Comparison of ENCODE assay signal across 18 cellular contexts in the genomic region with DNA sequence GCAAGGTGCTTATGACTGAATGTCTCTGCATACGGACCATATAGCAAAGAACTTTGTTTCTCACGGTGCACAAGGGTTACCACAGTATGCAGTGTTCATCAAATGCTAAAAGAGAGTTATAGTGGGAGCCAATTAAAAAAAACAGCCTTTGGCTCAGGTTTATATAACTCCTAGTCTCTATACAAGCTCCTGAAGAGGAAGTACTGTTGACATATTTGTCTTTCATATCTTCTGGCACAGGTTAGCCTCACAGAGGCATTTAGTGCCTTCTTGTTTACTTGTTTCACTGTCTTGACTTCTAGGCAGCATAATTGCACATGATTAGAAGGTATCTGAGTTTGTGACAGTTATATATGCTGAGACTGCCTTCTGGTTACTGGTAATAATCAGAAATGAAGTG.
A peak's percentile ranks its signal among the peaks of the same experiment; 100 is the strongest.
DNase-seq lines count a peak whose midpoint lies in the region; ATAC-seq, FAIRE-seq and TF ChIP-seq lines count a peak whose summit lies in the region.
"Had no signal": no experiment of that assay in that cellular context is flagged by ENCODE, and none has a peak within 500 bp of the region (broad histone marks: within the 10 kb centered on the region; RNA-seq: fewer than 3 reads in every experiment).

No MANE protein-coding gene starts in this region.

- no peak overlapping the region for H4K91ac ChIP-seq in H1 (replicated peaks; ENCODE audit: insufficient read length, low read length)

- H2BK15ac ChIP-seq in H1 (ENCODE audit: low read length): no peak overlapping the region

- H3K14ac ChIP-seq in H1 (ENCODE audit: insufficient read length): no peak overlapping the region

- no peak overlapping the region for H2AK5ac ChIP-seq in H1 (ENCODE audit: low read depth, low read length)

- no peaks in the 10 kb centered on the region for H3K27me3 ChIP-seq in H1 (replicated peaks in 1 of 4; ENCODE audit: control insufficient read depth in 3 of 4, extremely low read depth in 1 of 4, insufficient read depth in 3 of 4, low read length in 3 of 4)
- H3K27me3 ChIP-seq in pancreas: peaks cover 0 to 8% (median 2%) of the 10 kb centered on the region in 4 donors

- H2AFZ ChIP-seq in H1 (ENCODE audit: low read length): no peak overlapping the region

- CTCF ChIA-PET in H1 (lab: Charles Lee; ENCODE audit: partially characterized antibody): no interaction called here

- no peaks in the 10 kb centered on the region for H3K9me3 ChIP-seq in H1 (ENCODE audit: insufficient read depth in 2 of 2, low read depth in 1 of 2, low read length in 1 of 2)
- no peaks in the 10 kb centered on the region for H3K9me3 ChIP-seq in pancreas
- H3K9me3 ChIP-seq: BLaER1 had no signal

- no peaks in the 10 kb centered on the region for H4K20me1 ChIP-seq in H1 (replicated peaks in 1 of 2; ENCODE audit: control insufficient read depth in 1 of 2, insufficient read depth in 2 of 2, low read length in 2 of 2)
- H4K20me1 ChIP-seq: BLaER1 had no signal

- H4K5ac ChIP-seq in H1 (ENCODE audit: insufficient read length, low read depth, low read length): no peak overlapping the region

- no peak overlapping the region for H2BK12ac ChIP-seq in H1 (ENCODE audit: low read depth, low read length)

- FAIRE-seq in H1 (lab: Jason Lieb, UNC): no peak
- peak; percentile 26 for FAIRE-seq in pancreas (lab: Jason Lieb, UNC)
- FAIRE-seq: G401.6, GM12891, HepG2, HTR-8/SVneo had no signal

- no peak overlapping the region for H3K4ac ChIP-seq in H1 (replicated peaks; ENCODE audit: insufficient read length, low read depth, low read length)

- 78% methylated on average over 2 of the region's 2 CpGs; no CpG with 5 or more reads in 1 of the 2 experiments for WGBS in H1 (ENCODE audit: extremely low coverage in 1 of 2, insufficient coverage in 1 of 2, insufficient read length in 1 of 2, insufficient replicate concordance in 2 of 2, low coverage in 1 of 2, low lambda C conversion rate in 2 of 2, missing lambda C conversion rate in 1 of 2), 2 experiments
- 16 to 25% methylated on average over 2 of the region's 2 CpGs for WGBS in pancreas, 2 donors

- no peak overlapping the region for H3K4me3 ChIP-seq in H1 (ENCODE audit: extremely low read depth in 1 of 4, insufficient read depth in 2 of 4, low read depth in 3 of 4, low read length in 4 of 4)
- H3K4me3 ChIP-seq in pancreas: no peak overlapping the region
- H3K4me3 ChIP-seq: BLaER1 had no signal

- no peak for TF ChIP-seq POLR2A in H1 (IDR thresholded peaks at IDR 0.05; ENCODE audit: control extremely low read depth in 1 of 2, low read depth in 2 of 2, low read length in 2 of 2)

- no peak for TF ChIP-seq CTCF in H1 (IDR thresholded peaks at IDR 0.05; ENCODE audit: control extremely low read depth in 1 of 3, insufficient read depth in 1 of 3, low read depth in 1 of 3, low read length in 3 of 3)
- no peak for TF ChIP-seq CTCF in pancreas (IDR thresholded peaks at IDR 0.05)

- no peak overlapping the region for H3K4me2 ChIP-seq in H1 (ENCODE audit: insufficient read depth in 1 of 2, low read depth in 2 of 2, low read length in 2 of 2)
- H3K4me2 ChIP-seq: BLaER1 had no signal

- H3K18ac ChIP-seq in H1 (ENCODE audit: extremely low read depth, low read length): no peak overlapping the region

- no peaks in the 10 kb centered on the region for H3K79me1 ChIP-seq in H1 (ENCODE audit: low read depth, low read length)

- no peaks in the 10 kb centered on the region for H3K36me3 ChIP-seq in H1 (ENCODE audit: control insufficient read depth in 2 of 4, insufficient read depth in 4 of 4, low read length in 3 of 4)
- H3K36me3 ChIP-seq in pancreas: no peaks in the 10 kb centered on the region
- H3K36me3 ChIP-seq: BLaER1 had no signal

- H2BK5ac ChIP-seq in H1 (ENCODE audit: low read depth, low read length): no peak overlapping the region

- H3K56ac ChIP-seq in H1 (replicated peaks; ENCODE audit: insufficient read length, low read depth, low read length): peak overlapping the region; percentile 46

- POLR2A ChIA-PET in H1 (lab: Charles Lee; ENCODE audit: partially characterized antibody): no interaction called here

- intact Hi-C loops in pancreas (cut with DNase I): no loop called here

- no peak for TF ChIP-seq RAD21 in H1 (IDR thresholded peaks at IDR 0.05 in 1 of 2, conservative IDR thresholded peaks at IDR 0.05 in 1 of 2; ENCODE audit: low read depth in 2 of 2, low read length in 2 of 2)

- no peak overlapping the region for H3K9ac ChIP-seq in H1 (replicated peaks in 1 of 4; ENCODE audit: extremely low read depth in 1 of 4, low read depth in 3 of 4, low read length in 3 of 4)
- H3K9ac ChIP-seq: BLaER1 had no signal

- no peaks in the 10 kb centered on the region for H3K23me2 ChIP-seq in H1 (ENCODE audit: low read depth, low read length)

- H3K4me1 ChIP-seq in H1 (replicated peaks in 1 of 4; ENCODE audit: control insufficient read depth in 3 of 4, insufficient read depth in 4 of 4, low read length in 3 of 4): no peaks in the 10 kb centered on the region
- no peaks in the 10 kb centered on the region for H3K4me1 ChIP-seq in pancreas
- H3K4me1 ChIP-seq: BLaER1 had no signal

- no peak overlapping the region for H2BK120ac ChIP-seq in H1 (replicated peaks; ENCODE audit: low read depth, low read length)

- H3K27ac ChIP-seq in H1 (ENCODE audit: low read depth, low read length) (no peak overlapping the region), pancreas (no peak overlapping the region)
- H3K27ac ChIP-seq: BLaER1 had no signal

- no peak for TF ChIP-seq EP300 in H1 (IDR thresholded peaks at IDR 0.05; ENCODE audit: borderline replicate concordance in 1 of 2, low read depth in 2 of 2, low read length in 2 of 2)

- H3K23ac ChIP-seq in H1 (ENCODE audit: insufficient read length): no peak overlapping the region

- DNase-seq in DMS53 (lab: John Stamatoyannopoulos, UW): peak; percentile 7
- DNase-seq in H1 (ENCODE audit: low read depth in 1 of 2, low spot score in 2 of 2): no peak
- DNase-seq in pancreas: no peak
- no peak for DNase-seq in inferior parietal cortex (ENCODE audit: extremely low spot score)
- DNase-seq in stimulated activated CD4-positive, alpha-beta T cell treated with anti-CD3 and anti-CD28 coated beads, Interleukin-1b, Interleukin-23, amount 100 ng/mL, for 48 hours: no peak
- DNase-seq: AML-193; CD4-positive, CD25-positive, alpha-beta regulatory T cell; DMS 273 treated with DMSO at 0.1 percent for 48 hours; DMS79 treated with DMSO at 0.1 percent for 48 hours; EL; HCEC 1CT; HFFc6 had no signal

- no peak overlapping the region for H2BK20ac ChIP-seq in H1 (ENCODE audit: low read length)

- ATAC-seq in pancreas: peak in 3 of 4 donors; percentile 59 to 76 (median 74)
- ATAC-seq in HG03521 (IDR thresholded peaks at IDR 0.05; ENCODE audit: unreplicated experiment): no peak
- ATAC-seq: HepG2 had no signal

- no peak overlapping the region for H4K8ac ChIP-seq in H1 (ENCODE audit: extremely low read depth, insufficient read depth, low read length)

- no peaks in the 10 kb centered on the region for H3K79me2 ChIP-seq in H1 (ENCODE audit: control insufficient read depth in 1 of 2, insufficient read depth in 2 of 2, low read length in 2 of 2)

TF ChIP-seq in H1, 55 proteins besides CTCF, POLR2A, EP300 and RAD21:
- TF ChIP-seq PHF8 (conservative IDR thresholded peaks at IDR 0.05; ENCODE audit: low read depth, low read length): no peak
- TF ChIP-seq TAF1 (IDR thresholded peaks at IDR 0.05; ENCODE audit: low read depth, low read length): no peak
- no peak for TF ChIP-seq ASH2L (IDR thresholded peaks at IDR 0.05; ENCODE audit: low read length)
- TF ChIP-seq HDAC6 (IDR thresholded peaks at IDR 0.05; ENCODE audit: low read depth, low read length): no peak
- TF ChIP-seq ZNF274 (IDR thresholded peaks at IDR 0.05; ENCODE audit: borderline replicate concordance, extremely low read depth, low read length): no peak
- TF ChIP-seq, protein P1, sequence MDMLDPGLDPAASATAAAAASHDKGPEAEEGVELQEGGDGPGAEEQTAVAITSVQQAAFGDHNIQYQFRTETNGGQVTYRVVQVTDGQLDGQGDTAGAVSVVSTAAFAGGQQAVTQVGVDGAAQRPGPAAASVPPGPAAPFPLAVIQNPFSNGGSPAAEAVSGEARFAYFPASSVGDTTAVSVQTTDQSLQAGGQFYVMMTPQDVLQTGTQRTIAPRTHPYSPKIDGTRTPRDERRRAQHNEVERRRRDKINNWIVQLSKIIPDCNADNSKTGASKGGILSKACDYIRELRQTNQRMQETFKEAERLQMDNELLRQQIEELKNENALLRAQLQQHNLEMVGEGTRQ (IDR thresholded peaks at IDR 0.05; ENCODE audit: low read length): no peak
- TF ChIP-seq CHD1 (IDR thresholded peaks at IDR 0.05; ENCODE audit: low read depth, low read length): no peak
- no peak for TF ChIP-seq TEAD4 (IDR thresholded peaks at IDR 0.05; ENCODE audit: low read depth, low read length)
- TF ChIP-seq JUN (IDR thresholded peaks at IDR 0.05; ENCODE audit: low read depth, low read length): no peak
- TF ChIP-seq, protein P2, sequence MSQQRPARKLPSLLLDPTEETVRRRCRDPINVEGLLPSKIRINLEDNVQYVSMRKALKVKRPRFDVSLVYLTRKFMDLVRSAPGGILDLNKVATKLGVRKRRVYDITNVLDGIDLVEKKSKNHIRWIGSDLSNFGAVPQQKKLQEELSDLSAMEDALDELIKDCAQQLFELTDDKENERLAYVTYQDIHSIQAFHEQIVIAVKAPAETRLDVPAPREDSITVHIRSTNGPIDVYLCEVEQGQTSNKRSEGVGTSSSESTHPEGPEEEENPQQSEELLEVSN (IDR thresholded peaks at IDR 0.05): no peak
- TF ChIP-seq CBX5 (IDR thresholded peaks at IDR 0.05; ENCODE audit: low read depth, low read length): no peak
- TF ChIP-seq RFX5 (IDR thresholded peaks at IDR 0.05; ENCODE audit: borderline replicate concordance, low read depth, low read length): no peak
- TF ChIP-seq CTBP2 (IDR thresholded peaks at IDR 0.05; ENCODE audit: borderline replicate concordance, insufficient read depth, insufficient read length, low read length): no peak
- TF ChIP-seq RXRA (IDR thresholded peaks at IDR 0.05; ENCODE audit: insufficient read depth, low read depth, low read length): no peak
- TF ChIP-seq POU5F1 (IDR thresholded peaks at IDR 0.05; ENCODE audit: low read depth, low read length): no peak
- TF ChIP-seq SIX5 (IDR thresholded peaks at IDR 0.05; ENCODE audit: low read depth, low read length): no peak
- no peak for TF ChIP-seq SP2 (IDR thresholded peaks at IDR 0.05; ENCODE audit: low read length)
